22 cellular contexts compared by ENCODE assay signal in the genomic region with DNA sequence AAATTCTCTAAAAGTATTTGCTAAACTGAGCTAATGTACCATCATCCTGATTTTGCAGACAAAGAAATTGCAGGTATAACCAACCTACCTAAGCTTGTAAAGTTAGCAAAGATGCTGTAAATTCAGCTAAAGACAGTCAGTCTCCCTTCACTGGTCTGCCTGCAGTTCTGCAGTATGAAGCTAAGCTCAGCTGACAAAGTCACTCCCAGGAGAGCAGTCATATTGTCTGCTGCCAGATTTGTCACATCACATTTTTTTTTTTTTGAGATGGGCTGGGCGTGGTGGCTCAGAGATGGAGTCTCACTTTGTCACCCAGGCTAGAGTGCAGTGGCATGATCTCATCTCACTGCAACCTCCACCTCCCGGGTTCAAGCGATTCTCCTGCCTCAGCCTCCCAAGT. TPM values are rescaled to one million over a fixed set of nuclear protein-coding genes. Genes with fewer than 3 reads are reported as not detected.
DNase-seq lines count a peak whose midpoint lies in the region; ATAC-seq and TF ChIP-seq lines count a peak whose summit lies in the region.
"Had no signal": no experiment of that assay in that cellular context is flagged by ENCODE, and none has a peak within 500 bp of the region (broad histone marks: within the 10 kb centered on the region; RNA-seq: fewer than 3 reads in every experiment).

No MANE protein-coding gene starts in this region.

- intact Hi-C loops in A673 (cut with micrococcal nuclease; ENCODE audit: unreplicated experiment): no loop called here

- no peak overlapping the region for H3K27ac ChIP-seq in A673 (ENCODE audit: low read depth, low read length, poor library complexity, severe bottlenecking)
- peak overlapping the region; percentile 17 for H3K27ac ChIP-seq in duodenal mucosa (ENCODE audit: low read depth, low read length)
- H3K27ac ChIP-seq in upper lobe of left lung: no peak overlapping the region
- H3K27ac ChIP-seq: ascending aorta, thyroid gland had no signal

- no peaks in the 10 kb centered on the region for H4K20me1 ChIP-seq in Loucy (ENCODE audit: insufficient read depth, low read length, poor library complexity, severe bottlenecking)
- H4K20me1 ChIP-seq: BLaER1 treated with 17β-estradiol and CSF1 and Interleukin-3, amounts not matched to agents 10 nM and 100 nM had no signal

- BruUV-seq in A673 (replicated peaks; lab: Mats Ljungman, UMichigan): no TSS peak

- TF ChIP-seq EP300 in upper lobe of left lung (IDR thresholded peaks at IDR 0.05): no peak

- H3K9me3 ChIP-seq in A673 (ENCODE audit: low read depth, low read length, poor library complexity, severe bottlenecking): no peaks in the 10 kb centered on the region
- H3K9me3 ChIP-seq in Loucy (ENCODE audit: insufficient read depth, low read depth, low read length): no peaks in the 10 kb centered on the region
- H3K9me3 ChIP-seq in duodenal mucosa (ENCODE audit: control insufficient read depth in 1 of 2, low read length in 2 of 2): no peaks in the 10 kb centered on the region
- no peaks in the 10 kb centered on the region for H3K9me3 ChIP-seq in mucosa of stomach (ENCODE audit: control insufficient read depth, low read length)
- no peaks in the 10 kb centered on the region for H3K9me3 ChIP-seq in upper lobe of left lung
- H3K9me3 ChIP-seq: ascending aorta; BLaER1 treated with 17β-estradiol and CSF1 and Interleukin-3, amounts not matched to agents 10 nM and 100 nM; SK-N-SH; thyroid gland had no signal

- H3K4me2 ChIP-seq in Loucy (ENCODE audit: low read depth, low read length, poor library complexity, severe bottlenecking): no peak overlapping the region
- H3K4me2 ChIP-seq: SK-N-SH had no signal

- no peaks in the 10 kb centered on the region for H3K4me1 ChIP-seq in A673 (ENCODE audit: insufficient read depth, low read length, poor library complexity, severe bottlenecking)
- no peaks in the 10 kb centered on the region for H3K4me1 ChIP-seq in Loucy (ENCODE audit: insufficient read depth, low read length, poor library complexity, severe bottlenecking)
- peaks cover 22 to 24% of the 10 kb centered on the region in 2 donors for H3K4me1 ChIP-seq in duodenal mucosa (ENCODE audit: control insufficient read depth in 1 of 2, insufficient read depth in 2 of 2, low read length in 2 of 2)
- peaks cover 40% of the 10 kb centered on the region for H3K4me1 ChIP-seq in mucosa of stomach (ENCODE audit: control insufficient read depth, insufficient read depth, low read length)
- no peaks in the 10 kb centered on the region for H3K4me1 ChIP-seq in upper lobe of left lung
- H3K4me1 ChIP-seq: ascending aorta, thyroid gland had no signal

- TF ChIP-seq CTCF in A673 (conservative IDR thresholded peaks at IDR 0.05; ENCODE audit: low read depth, low read length) (no peak), Loucy (conservative IDR thresholded peaks at IDR 0.05; ENCODE audit: low read length) (no peak), upper lobe of left lung (IDR thresholded peaks at IDR 0.05) (no peak)

- H3K9me2 ChIP-seq in Loucy (replicated peaks; ENCODE audit: low read depth, low read length): no peaks in the 10 kb centered on the region
- H3K9me2 ChIP-seq: SK-N-SH had no signal

- no peaks in the 10 kb centered on the region for H3F3A ChIP-seq in Loucy (ENCODE audit: low read depth)

- no peak overlapping the region for H3K4me3 ChIP-seq in A673 (ENCODE audit: low read depth, low read length, poor library complexity, severe bottlenecking)
- no peak overlapping the region for H3K4me3 ChIP-seq in Loucy (ENCODE audit: low read length, poor library complexity, severe bottlenecking)
- H3K4me3 ChIP-seq in duodenal mucosa (ENCODE audit: low read depth in 1 of 2, low read length in 2 of 2): no peak overlapping the region
- H3K4me3 ChIP-seq in mucosa of stomach (ENCODE audit: low read length): no peak overlapping the region
- no peak overlapping the region for H3K4me3 ChIP-seq in upper lobe of left lung
- H3K4me3 ChIP-seq: ascending aorta; BLaER1 treated with 17β-estradiol and CSF1 and Interleukin-3, amounts not matched to agents 10 nM and 100 nM; thyroid gland had no signal

- TF ChIP-seq POLR2A in upper lobe of left lung (IDR thresholded peaks at IDR 0.05): no peak

- WGBS in upper lobe of left lung, 2 donors: 98 to 100% methylated on average over 2 to 3 of the region's 3 CpGs

- peak; percentile 38 for DNase-seq in A673 (ENCODE audit: low spot score)
- no peak for DNase-seq in NCI-H146 (lab: John Stamatoyannopoulos, UW)
- no peak for DNase-seq in upper lobe of left lung
- DNase-seq in foreskin melanocyte: no peak
- DNase-seq: activated CD4-positive, alpha-beta T cell treated with anti-CD3 and anti-CD28 coated beads for 36 hours; activated effector memory CD4-positive, alpha-beta T cell treated with anti-CD3 and anti-CD28 coated beads, Interleukin-2, amount 50 U/mL, for 16 hours; activated naive CD8-positive, alpha-beta T cell treated with anti-CD3 and anti-CD28 coated beads, Interleukin-2, amount 10 ng/mL, durations not matched to agents 7 days and 5 days; activated T-cell treated with anti-CD3 and anti-CD28 coated beads for 4 hours; caudate nucleus; DND-41; glutamatergic neuron; H7; natural killer cell; NCI-H526 treated with DMSO at 0.1 percent for 48 hours; occipital lobe; SK-N-SH; thyroid gland had no signal

- no peaks in the 10 kb centered on the region for H3K79me2 ChIP-seq in Loucy (ENCODE audit: insufficient read depth, low read length)

- H3K36me3 ChIP-seq in A673 (ENCODE audit: insufficient read depth, low read length, poor library complexity, severe bottlenecking): no peaks in the 10 kb centered on the region
- H3K36me3 ChIP-seq in Loucy (ENCODE audit: insufficient read depth, low read length): no peaks in the 10 kb centered on the region
- no peaks in the 10 kb centered on the region for H3K36me3 ChIP-seq in duodenal mucosa (ENCODE audit: control insufficient read depth in 1 of 2, insufficient read depth in 2 of 2, low read length in 2 of 2)
- H3K36me3 ChIP-seq in mucosa of stomach (ENCODE audit: control insufficient read depth, insufficient read depth, low read length): no peaks in the 10 kb centered on the region
- H3K36me3 ChIP-seq in upper lobe of left lung: no peaks in the 10 kb centered on the region
- H3K36me3 ChIP-seq: ascending aorta; BLaER1 treated with 17β-estradiol and CSF1 and Interleukin-3, amounts not matched to agents 10 nM and 100 nM; thyroid gland had no signal

- no peaks in the 10 kb centered on the region for H3K27me3 ChIP-seq in A673 (replicated peaks; ENCODE audit: insufficient read depth, low read depth, low read length, poor library complexity)
- no peaks in the 10 kb centered on the region for H3K27me3 ChIP-seq in Loucy (ENCODE audit: insufficient read depth, low read length, poor library complexity, severe bottlenecking)
- H3K27me3 ChIP-seq in duodenal mucosa (ENCODE audit: control insufficient read depth in 1 of 2, insufficient read depth in 2 of 2, low read length in 2 of 2): no peaks in the 10 kb centered on the region
- no peaks in the 10 kb centered on the region for H3K27me3 ChIP-seq in mucosa of stomach (ENCODE audit: control insufficient read depth, insufficient read depth, low read length)
- no peaks in the 10 kb centered on the region for H3K27me3 ChIP-seq in upper lobe of left lung
- H3K27me3 ChIP-seq: ascending aorta; BLaER1 treated with 17β-estradiol and CSF1 and Interleukin-3, amounts not matched to agents 10 nM and 100 nM; thyroid gland had no signal

- CTCF ChIA-PET in A673 (lab: Charles Lee): no interaction called here

- POLR2A ChIA-PET in A673 (lab: Charles Lee; ENCODE audit: low non-redundant PET): no interaction called here

- no peak for ATAC-seq in upper lobe of left lung (ENCODE audit: low FRiP score in 2 of 2)
- ATAC-seq: activated CD4-positive, alpha-beta T cell treated with anti-CD3 and anti-CD28 coated beads for 36 hours; natural killer cell had no signal

- 0 out of 2 replicates have a peak overlapping the region, but pooled peaks have one; percentile 54 for H2AFZ ChIP-seq in Loucy (ENCODE audit: low read length)

- H3K9ac ChIP-seq in Loucy (ENCODE audit: low read depth, low read length, poor library complexity, severe bottlenecking) (no peak overlapping the region), duodenal mucosa (ENCODE audit: low read depth in 1 of 2, low read length in 2 of 2) (no peak overlapping the region), mucosa of stomach (ENCODE audit: low read length) (peak overlapping the region; percentile 34)
- H3K9ac ChIP-seq: SK-N-SH had no signal

RNA-seq across cellular contexts. Expression of a gene that starts 8.9 kb away (rescaled TPM):
- total RNA-seq in A673 (2021): 65.4 and 69.4 TPM in 2 replicates
- total RNA-seq in upper lobe of left lung: 100 to 1,000 TPM in 3 of 6 donors, 10 to 100 TPM in 3; 36.7 to 134 (median 97.7) TPM

RNA-seq across cellular contexts. Expression of a gene that starts 10.7 kb away (rescaled TPM):
- total RNA-seq in A673 (2021) (39.3 and 43.4 TPM in 2 replicates), upper lobe of left lung (1 to 10 TPM; 1.1 to 7.0 (median 2.9) TPM)
